ENCODE assay signal across 1 cellular context in the genomic region with DNA sequence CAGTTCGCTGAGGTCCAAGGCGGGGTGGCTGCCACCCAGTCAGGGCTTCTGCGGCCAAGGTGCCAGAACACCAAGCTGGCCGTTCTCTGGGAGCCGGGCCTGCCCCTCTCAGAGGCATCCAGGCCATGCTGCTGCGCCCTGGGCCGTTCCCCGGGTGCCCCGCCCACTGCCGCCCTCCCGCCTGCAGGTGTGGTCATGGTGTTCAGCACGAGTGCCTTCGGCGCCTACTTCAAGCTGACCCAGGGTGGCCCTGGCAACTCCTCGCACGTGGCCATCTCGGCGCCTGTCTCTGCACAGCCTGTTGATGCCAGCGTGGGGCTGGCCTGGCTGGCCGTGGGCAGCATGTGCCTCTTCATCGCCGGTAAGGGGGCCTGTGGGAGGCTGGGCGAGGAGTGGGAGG.
TF ChIP-seq lines count a peak whose summit lies in the region.

No MANE protein-coding gene starts in this region.

TF ChIP-seq in HepG2, 621 proteins besides CTCF, POLR2A, EP300 and RAD21:
- TF ChIP-seq RBFOX2 (IDR thresholded peaks at IDR 0.05; ENCODE audit: low read depth, low read length) (peak; percentile 78), ZNF562 (CRISPR knock-in tag; IDR thresholded peaks at IDR 0.05; ENCODE audit: borderline replicate concordance) (no peak), AGO2 (optimal IDR thresholded peaks at IDR 0.05; ENCODE audit: low read depth, low read length) (peak; percentile 30)
